Comparison of ENCODE assay signal across 1 cellular context in the genomic region with DNA sequence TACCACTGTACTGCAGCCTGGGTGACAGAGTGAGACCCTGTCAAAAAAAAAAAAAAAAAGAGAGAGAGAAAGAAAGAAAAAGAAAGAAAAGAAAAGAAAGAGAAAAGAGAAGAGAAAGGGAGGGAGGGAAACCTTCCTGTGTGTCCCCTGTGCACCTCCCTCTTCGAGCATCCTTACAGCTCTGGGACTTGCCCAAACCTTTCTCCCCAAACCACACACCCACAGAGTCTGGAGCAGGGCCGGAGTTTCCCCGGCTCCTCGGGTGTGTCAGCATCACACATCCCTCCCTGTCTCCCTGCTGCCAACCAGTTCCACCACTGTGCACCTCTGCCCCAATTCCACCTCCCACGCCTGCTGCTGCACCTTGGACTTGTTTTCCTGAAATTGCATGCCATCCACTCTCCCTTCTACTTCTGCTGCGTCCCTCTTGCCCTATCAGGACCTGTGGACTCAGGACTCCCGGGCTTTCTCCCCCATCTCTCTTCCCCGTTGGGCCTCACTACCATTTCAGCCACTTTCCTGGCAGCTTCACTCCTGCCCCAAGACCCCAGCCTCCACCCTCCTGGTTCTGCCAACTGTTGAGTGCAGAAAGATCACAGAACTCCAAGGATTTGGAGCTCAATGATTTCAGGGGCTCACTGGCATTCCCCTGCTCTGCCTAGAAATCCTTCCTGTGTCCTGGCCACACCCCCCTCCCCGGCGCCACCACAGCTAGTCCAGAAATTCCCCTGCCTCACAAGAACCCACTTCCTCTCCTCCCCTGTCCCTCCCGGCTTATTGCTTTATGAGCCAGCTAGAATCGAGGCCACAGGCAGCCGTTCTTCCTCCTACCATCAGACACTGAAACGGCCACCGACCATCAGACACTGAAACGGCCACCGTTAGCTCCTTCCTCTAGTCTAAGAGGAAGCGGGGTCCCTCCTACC.
TF ChIP-seq lines count a peak whose summit lies in the region.

No MANE protein-coding gene starts in this region.

TF ChIP-seq in HepG2, 621 proteins besides CTCF, POLR2A, EP300 and RAD21 (continued from another document and continues in another):
- TF ChIP-seq, protein P1, sequence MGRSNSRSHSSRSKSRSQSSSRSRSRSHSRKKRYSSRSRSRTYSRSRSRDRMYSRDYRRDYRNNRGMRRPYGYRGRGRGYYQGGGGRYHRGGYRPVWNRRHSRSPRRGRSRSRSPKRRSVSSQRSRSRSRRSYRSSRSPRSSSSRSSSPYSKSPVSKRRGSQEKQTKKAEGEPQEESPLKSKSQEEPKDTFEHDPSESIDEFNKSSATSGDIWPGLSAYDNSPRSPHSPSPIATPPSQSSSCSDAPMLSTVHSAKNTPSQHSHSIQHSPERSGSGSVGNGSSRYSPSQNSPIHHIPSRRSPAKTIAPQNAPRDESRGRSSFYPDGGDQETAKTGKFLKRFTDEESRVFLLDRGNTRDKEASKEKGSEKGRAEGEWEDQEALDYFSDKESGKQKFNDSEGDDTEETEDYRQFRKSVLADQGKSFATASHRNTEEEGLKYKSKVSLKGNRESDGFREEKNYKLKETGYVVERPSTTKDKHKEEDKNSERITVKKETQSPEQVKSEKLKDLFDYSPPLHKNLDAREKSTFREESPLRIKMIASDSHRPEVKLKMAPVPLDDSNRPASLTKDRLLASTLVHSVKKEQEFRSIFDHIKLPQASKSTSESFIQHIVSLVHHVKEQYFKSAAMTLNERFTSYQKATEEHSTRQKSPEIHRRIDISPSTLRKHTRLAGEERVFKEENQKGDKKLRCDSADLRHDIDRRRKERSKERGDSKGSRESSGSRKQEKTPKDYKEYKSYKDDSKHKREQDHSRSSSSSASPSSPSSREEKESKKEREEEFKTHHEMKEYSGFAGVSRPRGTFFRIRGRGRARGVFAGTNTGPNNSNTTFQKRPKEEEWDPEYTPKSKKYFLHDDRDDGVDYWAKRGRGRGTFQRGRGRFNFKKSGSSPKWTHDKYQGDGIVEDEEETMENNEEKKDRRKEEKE (IDR thresholded peaks at IDR 0.05): no peak
- TF ChIP-seq ZNF225 (CRISPR knock-in tag; IDR thresholded peaks at IDR 0.05) (0 out of 2 replicates have a peak, but pooled peaks have one; percentile 62), ZMAT3 (CRISPR knock-in tag; conservative IDR thresholded peaks at IDR 0.05) (no peak), ZFX (CRISPR knock-in tag; IDR thresholded peaks at IDR 0.05; ENCODE audit: low read depth) (peak; percentile 82), NCOR1 (IDR thresholded peaks at IDR 0.05; ENCODE audit: borderline replicate concordance, low read length) (peak; percentile 80; the same call in 1 of the 2 replicates), RELA (CRISPR knock-in tag; IDR thresholded peaks at IDR 0.05) (peak; percentile 82), KDM4B (CRISPR knock-in tag; IDR thresholded peaks at IDR 0.05) (0 out of 2 replicates have a peak, but pooled peaks have one; percentile 58), ZNF652 (CRISPR knock-in tag; IDR thresholded peaks at IDR 0.05; ENCODE audit: borderline replicate concordance, low read depth) (no peak), ZNF430 (CRISPR knock-in tag; IDR thresholded peaks at IDR 0.05) (peak; percentile 97), ATF7 (IDR thresholded peaks at IDR 0.05) (peak; percentile 26; the same call in 1 of the 2 replicates), ATF7 (CRISPR knock-in tag; IDR thresholded peaks at IDR 0.05) (peak; percentile 29; the same call in 1 of the 2 replicates), NCOA2 (CRISPR knock-in tag; IDR thresholded peaks at IDR 0.05) (peak; percentile 74), POGZ (CRISPR knock-in tag; IDR thresholded peaks at IDR 0.05) (no peak; the same call in 1 of the 2 replicates), MYC (CRISPR knock-in tag; IDR thresholded peaks at IDR 0.05; ENCODE audit: borderline replicate concordance) (peak; percentile 83), MEIS1 (CRISPR knock-in tag; IDR thresholded peaks at IDR 0.05; ENCODE audit: borderline replicate concordance) (peak; percentile 66; the same call in 1 of the 2 replicates), SP2 (CRISPR knock-in tag; IDR thresholded peaks at IDR 0.05) (0 out of 2 replicates have a peak, but pooled peaks have one; percentile 14), NFATC3 (CRISPR knock-in tag; IDR thresholded peaks at IDR 0.05) (no peak), ZBTB42 (CRISPR knock-in tag; IDR thresholded peaks at IDR 0.05) (0 out of 2 replicates have a peak, but pooled peaks have one; percentile 24), MAF1 (CRISPR knock-in tag; IDR thresholded peaks at IDR 0.05; ENCODE audit: borderline replicate concordance) (no peak), SMAD3 (CRISPR knock-in tag; IDR thresholded peaks at IDR 0.05) (peak; percentile 65; the same call in 1 of the 2 replicates)
- TF ChIP-seq, protein P2, sequence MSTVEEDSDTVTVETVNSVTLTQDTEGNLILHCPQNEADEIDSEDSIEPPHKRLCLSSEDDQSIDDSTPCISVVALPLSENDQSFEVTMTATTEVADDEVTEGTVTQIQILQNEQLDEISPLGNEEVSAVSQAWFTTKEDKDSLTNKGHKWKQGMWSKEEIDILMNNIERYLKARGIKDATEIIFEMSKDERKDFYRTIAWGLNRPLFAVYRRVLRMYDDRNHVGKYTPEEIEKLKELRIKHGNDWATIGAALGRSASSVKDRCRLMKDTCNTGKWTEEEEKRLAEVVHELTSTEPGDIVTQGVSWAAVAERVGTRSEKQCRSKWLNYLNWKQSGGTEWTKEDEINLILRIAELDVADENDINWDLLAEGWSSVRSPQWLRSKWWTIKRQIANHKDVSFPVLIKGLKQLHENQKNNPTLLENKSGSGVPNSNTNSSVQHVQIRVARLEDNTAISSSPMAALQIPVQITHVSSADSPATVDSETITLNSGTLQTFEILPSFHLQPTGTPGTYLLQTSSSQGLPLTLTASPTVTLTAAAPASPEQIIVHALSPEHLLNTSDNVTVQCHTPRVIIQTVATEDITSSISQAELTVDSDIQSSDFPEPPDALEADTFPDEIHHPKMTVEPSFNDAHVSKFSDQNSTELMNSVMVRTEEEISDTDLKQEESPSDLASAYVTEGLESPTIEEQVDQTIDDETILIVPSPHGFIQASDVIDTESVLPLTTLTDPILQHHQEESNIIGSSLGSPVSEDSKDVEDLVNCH (CRISPR knock-in tag; IDR thresholded peaks at IDR 0.05): no peak
- TF ChIP-seq, protein P3, sequence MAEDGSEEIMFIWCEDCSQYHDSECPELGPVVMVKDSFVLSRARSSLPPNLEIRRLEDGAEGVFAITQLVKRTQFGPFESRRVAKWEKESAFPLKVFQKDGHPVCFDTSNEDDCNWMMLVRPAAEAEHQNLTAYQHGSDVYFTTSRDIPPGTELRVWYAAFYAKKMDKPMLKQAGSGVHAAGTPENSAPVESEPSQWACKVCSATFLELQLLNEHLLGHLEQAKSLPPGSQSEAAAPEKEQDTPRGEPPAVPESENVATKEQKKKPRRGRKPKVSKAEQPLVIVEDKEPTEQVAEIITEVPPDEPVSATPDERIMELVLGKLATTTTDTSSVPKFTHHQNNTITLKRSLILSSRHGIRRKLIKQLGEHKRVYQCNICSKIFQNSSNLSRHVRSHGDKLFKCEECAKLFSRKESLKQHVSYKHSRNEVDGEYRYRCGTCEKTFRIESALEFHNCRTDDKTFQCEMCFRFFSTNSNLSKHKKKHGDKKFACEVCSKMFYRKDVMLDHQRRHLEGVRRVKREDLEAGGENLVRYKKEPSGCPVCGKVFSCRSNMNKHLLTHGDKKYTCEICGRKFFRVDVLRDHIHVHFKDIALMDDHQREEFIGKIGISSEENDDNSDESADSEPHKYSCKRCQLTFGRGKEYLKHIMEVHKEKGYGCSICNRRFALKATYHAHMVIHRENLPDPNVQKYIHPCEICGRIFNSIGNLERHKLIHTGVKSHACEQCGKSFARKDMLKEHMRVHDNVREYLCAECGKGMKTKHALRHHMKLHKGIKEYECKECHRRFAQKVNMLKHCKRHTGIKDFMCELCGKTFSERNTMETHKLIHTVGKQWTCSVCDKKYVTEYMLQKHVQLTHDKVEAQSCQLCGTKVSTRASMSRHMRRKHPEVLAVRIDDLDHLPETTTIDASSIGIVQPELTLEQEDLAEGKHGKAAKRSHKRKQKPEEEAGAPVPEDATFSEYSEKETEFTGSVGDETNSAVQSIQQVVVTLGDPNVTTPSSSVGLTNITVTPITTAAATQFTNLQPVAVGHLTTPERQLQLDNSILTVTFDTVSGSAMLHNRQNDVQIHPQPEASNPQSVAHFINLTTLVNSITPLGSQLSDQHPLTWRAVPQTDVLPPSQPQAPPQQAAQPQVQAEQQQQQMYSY (CRISPR knock-in tag; IDR thresholded peaks at IDR 0.05): no peak
- TF ChIP-seq, protein P4, sequence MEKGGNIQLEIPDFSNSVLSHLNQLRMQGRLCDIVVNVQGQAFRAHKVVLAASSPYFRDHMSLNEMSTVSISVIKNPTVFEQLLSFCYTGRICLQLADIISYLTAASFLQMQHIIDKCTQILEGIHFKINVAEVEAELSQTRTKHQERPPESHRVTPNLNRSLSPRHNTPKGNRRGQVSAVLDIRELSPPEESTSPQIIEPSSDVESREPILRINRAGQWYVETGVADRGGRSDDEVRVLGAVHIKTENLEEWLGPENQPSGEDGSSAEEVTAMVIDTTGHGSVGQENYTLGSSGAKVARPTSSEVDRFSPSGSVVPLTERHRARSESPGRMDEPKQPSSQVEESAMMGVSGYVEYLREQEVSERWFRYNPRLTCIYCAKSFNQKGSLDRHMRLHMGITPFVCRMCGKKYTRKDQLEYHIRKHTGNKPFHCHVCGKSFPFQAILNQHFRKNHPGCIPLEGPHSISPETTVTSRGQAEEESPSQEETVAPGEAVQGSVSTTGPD (CRISPR knock-in tag; IDR thresholded peaks at IDR 0.05): peak; percentile 11; the same call in 1 of the 2 replicates
- TF ChIP-seq, protein P5, sequence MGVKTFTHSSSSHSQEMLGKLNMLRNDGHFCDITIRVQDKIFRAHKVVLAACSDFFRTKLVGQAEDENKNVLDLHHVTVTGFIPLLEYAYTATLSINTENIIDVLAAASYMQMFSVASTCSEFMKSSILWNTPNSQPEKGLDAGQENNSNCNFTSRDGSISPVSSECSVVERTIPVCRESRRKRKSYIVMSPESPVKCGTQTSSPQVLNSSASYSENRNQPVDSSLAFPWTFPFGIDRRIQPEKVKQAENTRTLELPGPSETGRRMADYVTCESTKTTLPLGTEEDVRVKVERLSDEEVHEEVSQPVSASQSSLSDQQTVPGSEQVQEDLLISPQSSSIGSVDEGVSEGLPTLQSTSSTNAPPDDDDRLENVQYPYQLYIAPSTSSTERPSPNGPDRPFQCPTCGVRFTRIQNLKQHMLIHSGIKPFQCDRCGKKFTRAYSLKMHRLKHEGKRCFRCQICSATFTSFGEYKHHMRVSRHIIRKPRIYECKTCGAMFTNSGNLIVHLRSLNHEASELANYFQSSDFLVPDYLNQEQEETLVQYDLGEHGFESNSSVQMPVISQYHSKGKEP (CRISPR knock-in tag; IDR thresholded peaks at IDR 0.05): no peak
- TF ChIP-seq, protein P6, sequence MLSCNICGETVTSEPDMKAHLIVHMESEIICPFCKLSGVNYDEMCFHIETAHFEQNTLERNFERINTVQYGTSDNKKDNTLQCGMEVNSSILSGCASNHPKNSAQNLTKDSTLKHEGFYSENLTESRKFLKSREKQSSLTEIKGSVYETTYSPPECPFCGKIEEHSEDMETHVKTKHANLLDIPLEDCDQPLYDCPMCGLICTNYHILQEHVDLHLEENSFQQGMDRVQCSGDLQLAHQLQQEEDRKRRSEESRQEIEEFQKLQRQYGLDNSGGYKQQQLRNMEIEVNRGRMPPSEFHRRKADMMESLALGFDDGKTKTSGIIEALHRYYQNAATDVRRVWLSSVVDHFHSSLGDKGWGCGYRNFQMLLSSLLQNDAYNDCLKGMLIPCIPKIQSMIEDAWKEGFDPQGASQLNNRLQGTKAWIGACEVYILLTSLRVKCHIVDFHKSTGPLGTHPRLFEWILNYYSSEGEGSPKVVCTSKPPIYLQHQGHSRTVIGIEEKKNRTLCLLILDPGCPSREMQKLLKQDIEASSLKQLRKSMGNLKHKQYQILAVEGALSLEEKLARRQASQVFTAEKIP (CRISPR knock-in tag; IDR thresholded peaks at IDR 0.05; ENCODE audit: borderline replicate concordance): no peak
- TF ChIP-seq, protein P7, sequence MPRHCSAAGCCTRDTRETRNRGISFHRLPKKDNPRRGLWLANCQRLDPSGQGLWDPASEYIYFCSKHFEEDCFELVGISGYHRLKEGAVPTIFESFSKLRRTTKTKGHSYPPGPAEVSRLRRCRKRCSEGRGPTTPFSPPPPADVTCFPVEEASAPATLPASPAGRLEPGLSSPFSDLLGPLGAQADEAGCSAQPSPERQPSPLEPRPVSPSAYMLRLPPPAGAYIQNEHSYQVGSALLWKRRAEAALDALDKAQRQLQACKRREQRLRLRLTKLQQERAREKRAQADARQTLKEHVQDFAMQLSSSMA (CRISPR knock-in tag; IDR thresholded peaks at IDR 0.05): peak; percentile 71
- TF ChIP-seq, protein P8, sequence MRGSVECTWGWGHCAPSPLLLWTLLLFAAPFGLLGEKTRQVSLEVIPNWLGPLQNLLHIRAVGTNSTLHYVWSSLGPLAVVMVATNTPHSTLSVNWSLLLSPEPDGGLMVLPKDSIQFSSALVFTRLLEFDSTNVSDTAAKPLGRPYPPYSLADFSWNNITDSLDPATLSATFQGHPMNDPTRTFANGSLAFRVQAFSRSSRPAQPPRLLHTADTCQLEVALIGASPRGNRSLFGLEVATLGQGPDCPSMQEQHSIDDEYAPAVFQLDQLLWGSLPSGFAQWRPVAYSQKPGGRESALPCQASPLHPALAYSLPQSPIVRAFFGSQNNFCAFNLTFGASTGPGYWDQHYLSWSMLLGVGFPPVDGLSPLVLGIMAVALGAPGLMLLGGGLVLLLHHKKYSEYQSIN (CRISPR knock-in tag; IDR thresholded peaks at IDR 0.05; ENCODE audit: borderline replicate concordance): no peak
- TF ChIP-seq, protein P9, sequence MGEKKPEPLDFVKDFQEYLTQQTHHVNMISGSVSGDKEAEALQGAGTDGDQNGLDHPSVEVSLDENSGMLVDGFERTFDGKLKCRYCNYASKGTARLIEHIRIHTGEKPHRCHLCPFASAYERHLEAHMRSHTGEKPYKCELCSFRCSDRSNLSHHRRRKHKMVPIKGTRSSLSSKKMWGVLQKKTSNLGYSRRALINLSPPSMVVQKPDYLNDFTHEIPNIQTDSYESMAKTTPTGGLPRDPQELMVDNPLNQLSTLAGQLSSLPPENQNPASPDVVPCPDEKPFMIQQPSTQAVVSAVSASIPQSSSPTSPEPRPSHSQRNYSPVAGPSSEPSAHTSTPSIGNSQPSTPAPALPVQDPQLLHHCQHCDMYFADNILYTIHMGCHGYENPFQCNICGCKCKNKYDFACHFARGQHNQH (CRISPR knock-in tag; IDR thresholded peaks at IDR 0.05): peak; percentile 92
- TF ChIP-seq, protein P10, sequence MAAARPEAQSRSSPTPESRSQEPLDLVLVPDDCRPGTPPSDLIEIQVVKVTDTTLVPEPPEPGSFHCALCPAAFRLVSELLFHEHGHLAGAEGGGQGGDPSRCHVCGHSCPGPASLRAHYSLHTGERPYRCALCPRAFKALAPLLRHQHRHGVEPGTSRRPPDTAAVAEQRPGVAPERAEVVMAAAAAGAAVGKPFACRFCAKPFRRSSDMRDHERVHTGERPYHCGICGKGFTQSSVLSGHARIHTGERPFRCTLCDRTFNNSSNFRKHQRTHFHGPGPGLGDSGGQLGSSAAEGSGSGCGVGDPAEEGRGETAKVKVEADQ (CRISPR knock-in tag; IDR thresholded peaks at IDR 0.05; ENCODE audit: borderline replicate concordance): peak; percentile 91
- TF ChIP-seq, protein P11, sequence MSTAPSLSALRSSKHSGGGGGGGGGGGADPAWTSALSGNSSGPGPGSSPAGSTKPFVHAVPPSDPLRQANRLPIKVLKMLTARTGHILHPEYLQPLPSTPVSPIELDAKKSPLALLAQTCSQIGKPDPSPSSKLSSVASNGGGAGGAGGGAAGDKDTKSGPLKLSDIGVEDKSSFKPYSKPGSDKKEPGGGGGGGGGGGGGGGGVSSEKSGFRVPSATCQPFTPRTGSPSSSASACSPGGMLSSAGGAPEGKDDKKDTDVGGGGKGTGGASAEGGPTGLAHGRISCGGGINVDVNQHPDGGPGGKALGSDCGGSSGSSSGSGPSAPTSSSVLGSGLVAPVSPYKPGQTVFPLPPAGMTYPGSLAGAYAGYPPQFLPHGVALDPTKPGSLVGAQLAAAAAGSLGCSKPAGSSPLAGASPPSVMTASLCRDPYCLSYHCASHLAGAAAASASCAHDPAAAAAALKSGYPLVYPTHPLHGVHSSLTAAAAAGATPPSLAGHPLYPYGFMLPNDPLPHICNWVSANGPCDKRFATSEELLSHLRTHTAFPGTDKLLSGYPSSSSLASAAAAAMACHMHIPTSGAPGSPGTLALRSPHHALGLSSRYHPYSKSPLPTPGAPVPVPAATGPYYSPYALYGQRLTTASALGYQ (CRISPR knock-in tag; IDR thresholded peaks at IDR 0.05): peak; percentile 64; the same call in 1 of the 2 replicates
